In genomic region chr12:27299102-27299501, GRCh38 we compare ENCODE assay signal across 21 cellular contexts.
"Had no signal": no experiment of that assay in that cellular context is flagged by ENCODE, and none has a peak within 500 bp of the region (broad histone marks: within the 10 kb centered on the region; RNA-seq: fewer than 3 reads in every experiment).

No MANE protein-coding gene starts in this region.

- H3K4me3 ChIP-seq: colonic mucosa, tibial nerve, uterus had no signal

- H3K9me3 Mint-ChIP-seq: natural killer cell had no signal

- FAIRE-seq: islet of Langerhans had no signal

- H3K27me3 Mint-ChIP-seq: activated naive CD8-positive, alpha-beta T cell had no signal

- DNase-seq: activated CD4-positive, alpha-beta T cell treated with anti-CD3 and anti-CD28 coated beads, Interleukin-2, amount 50 U/mL, for 4 hours; activated CD4-positive, CD25-positive, alpha-beta regulatory T cell treated with anti-CD3 and anti-CD28 coated beads, Interleukin-2, amount 50 U/mL, for 72 hours; activated gamma-delta T cell; activated T-cell treated with anti-CD3 and anti-CD28 coated beads, Interleukin-2, amount 50 U/mL, for 48 hours; colonic mucosa; erythroblast; foreskin melanocyte; glutamatergic neuron; hippocampal formation; left cardiac atrium; natural killer cell; stimulated activated CD4-positive, alpha-beta T cell treated with anti-CD3 and anti-CD28 coated beads, Interleukin-4, amount 100 ng/mL, for 24 hours; stimulated activated naive CD4-positive, alpha-beta T cell; substantia nigra; T-helper 1 cell; uterus had no signal

- H3K4me1 ChIP-seq: colonic mucosa, uterus had no signal

- H3K4me1 Mint-ChIP-seq: natural killer cell had no signal

- ATAC-seq: left cardiac atrium, natural killer cell, sciatic nerve had no signal

- H3K4me3 Mint-ChIP-seq: activated naive CD8-positive, alpha-beta T cell; natural killer cell had no signal

- H3K9me3 ChIP-seq: colonic mucosa, neutrophil, tibial nerve, uterus had no signal

- H3K36me3 ChIP-seq: colonic mucosa, uterus had no signal

- H3K27ac Mint-ChIP-seq: activated naive CD8-positive, alpha-beta T cell; natural killer cell had no signal

- H3K27me3 ChIP-seq: colonic mucosa, neutrophil, tibial nerve, uterus had no signal

- H3K27ac ChIP-seq: colonic mucosa, neutrophil, tibial nerve had no signal
